ENCODE assay signal across 20 cellular contexts in genomic region chr3:109334572-109334971, GRCh38. TPM values are rescaled to one million over a fixed set of nuclear protein-coding genes. Genes with fewer than 3 reads are reported as not detected.
"Had no signal": no experiment of that assay in that cellular context is flagged by ENCODE, and none has a peak within 500 bp of the region (broad histone marks: within the 10 kb centered on the region; RNA-seq: fewer than 3 reads in every experiment).

No MANE protein-coding gene starts in this region.

- H3K36me3 ChIP-seq: cardiac muscle cell, gastroesophageal sphincter, right lobe of liver, suprapubic skin had no signal

- H3K4me3 ChIP-seq: cardiac muscle cell, gastroesophageal sphincter, mucosa of descending colon, psoas muscle, right lobe of liver, suprapubic skin had no signal

- H3K9me3 ChIP-seq: gastroesophageal sphincter, mucosa of descending colon, psoas muscle, right lobe of liver, suprapubic skin had no signal

- H3K27ac Mint-ChIP-seq: activated naive CD4-positive, alpha-beta T cell treated with anti-CD3 and anti-CD28 coated beads for 36 hours; activated T-helper 2 cell treated with anti-CD3 and anti-CD28 coated beads, Interferon-gamma antibody, Interleukin-2, Interleukin-4, amounts not matched to agents 10 μg/mL and 5 μg/mL and 100 μg/mL, durations not matched to agents 14 hours and 24 hours and 36 hours; naive thymus-derived CD4-positive, alpha-beta T cell; stimulated activated naive CD8-positive, alpha-beta T cell treated with anti-CD3 and anti-CD28 coated beads, Interleukin-15, Interleukin-2, amounts not matched to agents 100 ng/mL and 50 ng/mL, for 24 hours had no signal

- H3K4me3 Mint-ChIP-seq: activated naive CD4-positive, alpha-beta T cell treated with anti-CD3 and anti-CD28 coated beads for 36 hours; stimulated activated naive CD8-positive, alpha-beta T cell treated with anti-CD3 and anti-CD28 coated beads, Interleukin-15, Interleukin-2, amounts not matched to agents 100 ng/mL and 50 ng/mL, for 24 hours had no signal

- H3K9me3 Mint-ChIP-seq: activated naive CD4-positive, alpha-beta T cell treated with anti-CD3 and anti-CD28 coated beads for 36 hours; activated T-helper 2 cell treated with anti-CD3 and anti-CD28 coated beads, Interferon-gamma antibody, Interleukin-2, Interleukin-4, amounts not matched to agents 10 μg/mL and 5 μg/mL and 100 μg/mL, durations not matched to agents 14 hours and 24 hours and 36 hours; stimulated activated naive CD8-positive, alpha-beta T cell treated with anti-CD3 and anti-CD28 coated beads, Interleukin-15, Interleukin-2, amounts not matched to agents 100 ng/mL and 50 ng/mL, for 24 hours had no signal

- H3K27ac ChIP-seq: cardiac muscle cell, gastroesophageal sphincter, psoas muscle, right lobe of liver, suprapubic skin had no signal

- H3K4me1 ChIP-seq: psoas muscle, suprapubic skin had no signal

- H3K27me3 ChIP-seq: cardiac muscle cell, right lobe of liver had no signal

- DNase-seq: activated CD4-positive, alpha-beta T cell treated with anti-CD3 and anti-CD28 coated beads for 1 hour; activated CD4-positive, alpha-beta T cell treated with anti-CD3 and anti-CD28 coated beads, Interleukin-2, amount 50 U/mL, for 48 hours; activated naive CD4-positive, alpha-beta T cell treated with anti-CD3 and anti-CD28 coated beads for 36 hours; activated T-cell treated with anti-CD3 and anti-CD28 coated beads, Interleukin-2, amount 50 U/mL, for 1 hour; islet precursor cell; mucosa of descending colon; naive thymus-derived CD4-positive, alpha-beta T cell; psoas muscle; right lobe of liver; trophoblast cell had no signal

- ATAC-seq: gastroesophageal sphincter; mucosa of descending colon; naive thymus-derived CD4-positive, alpha-beta T cell; psoas muscle; right lobe of liver had no signal

RNA-seq across cellular contexts. Expression of gene DPPA4, which starts 2.8 kb away (rescaled TPM):
- total RNA-seq: activated T-helper 2 cell treated with anti-CD3 and anti-CD28 coated beads, Interferon-gamma antibody, Interleukin-2, Interleukin-4, amounts not matched to agents 10 μg/mL and 5 μg/mL and 100 μg/mL, durations not matched to agents 14 hours and 24 hours and 36 hours; dermis microvascular lymphatic vessel endothelial cell; gastroesophageal sphincter; lung microvascular endothelial cell; mucosa of descending colon; psoas muscle; suprapubic skin had no signal
- polyA plus RNA-seq: adipose tissue, esophagus, psoas muscle had no signal

RNA-seq across cellular contexts. Expression of gene DPPA2, which starts 18.3 kb away (rescaled TPM):
- total RNA-seq: activated naive CD4-positive, alpha-beta T cell treated with anti-CD3 and anti-CD28 coated beads for 36 hours; activated T-helper 2 cell treated with anti-CD3 and anti-CD28 coated beads, Interferon-gamma antibody, Interleukin-2, Interleukin-4, amounts not matched to agents 10 μg/mL and 5 μg/mL and 100 μg/mL, durations not matched to agents 14 hours and 24 hours and 36 hours; cardiac muscle cell; dermis microvascular lymphatic vessel endothelial cell; gastroesophageal sphincter; lung microvascular endothelial cell; mucosa of descending colon; naive thymus-derived CD4-positive, alpha-beta T cell; omental fat pad; psoas muscle; right lobe of liver; suprapubic skin had no signal
- polyA plus RNA-seq: adipose tissue; cardiac muscle cell; esophagus; naive thymus-derived CD4-positive, alpha-beta T cell; psoas muscle had no signal
